Comparison of ENCODE assay signal across 10 cellular contexts in genomic region chr1:42172394-42173133, GRCh38. TPM values are rescaled to one million over a fixed set of nuclear protein-coding genes. Genes with fewer than 3 reads are reported as not detected.
DNase-seq lines count a peak whose midpoint lies in the region; ATAC-seq and TF ChIP-seq lines count a peak whose summit lies in the region.
"Had no signal": no experiment of that assay in that cellular context is flagged by ENCODE, and none has a peak within 500 bp of the region (broad histone marks: within the 10 kb centered on the region; RNA-seq: fewer than 3 reads in every experiment).

No MANE protein-coding gene starts in this region.

- CTCF ChIA-PET in activated CD4-positive, alpha-beta memory T cell treated with anti-CD3 and anti-CD28 coated beads, Interleukin-2, amount 10 ng/mL, durations not matched to agents 7 days and 5 days (lab: Charles Lee): interaction anchor here (0.9 to 2.6 kb wide), 24 partner anchors 9 to 657 kb away, joined by 3 to 20 read pairs (median 6); partner anchors contain the start of genes GUCA2A and HIVEP3

- ATAC-seq in lower lobe of right lung: peak; percentile 6 to 13
- ATAC-seq in stimulated activated naive CD8-positive, alpha-beta T cell treated with anti-CD3 and anti-CD28 coated beads, Interleukin-15, amount 100 ng/mL, for 72 hours: peak; percentile 22
- ATAC-seq in GM18517 (IDR thresholded peaks at IDR 0.05; ENCODE audit: unreplicated experiment): no peak

- H3K36me3 Mint-ChIP-seq in endothelial cell (ENCODE audit: low read depth, unreplicated experiment) (peaks cover 1% of the 10 kb centered on the region), CD14-positive monocyte (peaks cover 4 to 6% of the 10 kb centered on the region in 2 donors)
- no peaks in the 10 kb centered on the region for H3K36me3 Mint-ChIP-seq in activated CD4-positive, alpha-beta memory T cell treated with anti-CD3 and anti-CD28 coated beads, Interleukin-2, amount 10 ng/mL, durations not matched to agents 7 days and 5 days (ENCODE audit: low read depth)

- H3K4me3 ChIP-seq in lower lobe of right lung: no peak overlapping the region

- H3K4me1 ChIP-seq in lower lobe of right lung: peaks cover 47% of the 10 kb centered on the region

- no peaks in the 10 kb centered on the region for H3K9me3 Mint-ChIP-seq in endothelial cell (ENCODE audit: unreplicated experiment)
- H3K9me3 Mint-ChIP-seq in stimulated activated naive CD8-positive, alpha-beta T cell treated with anti-CD3 and anti-CD28 coated beads, Interleukin-15, amount 100 ng/mL, for 72 hours: no peaks in the 10 kb centered on the region
- peaks cover 0 to 3% (median 0%) of the 10 kb centered on the region in 7 donors for H3K9me3 Mint-ChIP-seq in CD14-positive monocyte
- H3K9me3 Mint-ChIP-seq in activated CD4-positive, alpha-beta memory T cell treated with anti-CD3 and anti-CD28 coated beads, Interleukin-2, amount 10 ng/mL, durations not matched to agents 7 days and 5 days: no peaks in the 10 kb centered on the region
- H3K9me3 Mint-ChIP-seq: activated B cell treated with CpG ODN at 0.5 μM for 24 hours; central memory CD8-positive, alpha-beta T cell had no signal

- TF ChIP-seq CTCF in endothelial cell (IDR thresholded peaks at IDR 0.05; ENCODE audit: unreplicated experiment): no peak
- no peak for TF ChIP-seq CTCF in lower lobe of right lung (IDR thresholded peaks at IDR 0.05)
- TF ChIP-seq CTCF in CD14-positive monocyte (IDR thresholded peaks at IDR 0.05): no peak

- H3K4me3 Mint-ChIP-seq in endothelial cell (ENCODE audit: unreplicated experiment): no peak overlapping the region
- no peak overlapping the region for H3K4me3 Mint-ChIP-seq in stimulated activated naive CD8-positive, alpha-beta T cell treated with anti-CD3 and anti-CD28 coated beads, Interleukin-15, amount 100 ng/mL, for 72 hours
- H3K4me3 Mint-ChIP-seq in CD14-positive monocyte: no peak overlapping the region
- no peak overlapping the region for H3K4me3 Mint-ChIP-seq in activated CD4-positive, alpha-beta memory T cell treated with anti-CD3 and anti-CD28 coated beads, Interleukin-2, amount 10 ng/mL, durations not matched to agents 7 days and 5 days
- H3K4me3 Mint-ChIP-seq: activated B cell treated with CpG ODN at 0.5 μM for 24 hours; central memory CD8-positive, alpha-beta T cell had no signal

- POLR2A ChIA-PET in activated CD4-positive, alpha-beta memory T cell treated with anti-CD3 and anti-CD28 coated beads, Interleukin-2, amount 10 ng/mL, durations not matched to agents 7 days and 5 days (lab: Charles Lee): no interaction called here

- H3K27me3 Mint-ChIP-seq in endothelial cell (ENCODE audit: unreplicated experiment) (peaks cover 11% of the 10 kb centered on the region), CD14-positive monocyte (ENCODE audit: low read depth in 3 of 3) (peaks cover 0 to 2% (median 1%) of the 10 kb centered on the region in 3 donors)
- H3K27me3 Mint-ChIP-seq in stimulated activated naive CD8-positive, alpha-beta T cell treated with anti-CD3 and anti-CD28 coated beads, Interleukin-15, amount 100 ng/mL, for 72 hours: no peaks in the 10 kb centered on the region
- no peaks in the 10 kb centered on the region for H3K27me3 Mint-ChIP-seq in activated CD4-positive, alpha-beta memory T cell treated with anti-CD3 and anti-CD28 coated beads, Interleukin-2, amount 10 ng/mL, durations not matched to agents 7 days and 5 days
- H3K27me3 Mint-ChIP-seq: activated B cell treated with CpG ODN at 0.5 μM for 24 hours; central memory CD8-positive, alpha-beta T cell had no signal

- H3K4me1 Mint-ChIP-seq in endothelial cell (ENCODE audit: unreplicated experiment) (peaks cover 20% of the 10 kb centered on the region), CD14-positive monocyte (peaks cover 11% of the 10 kb centered on the region)
- peaks cover 15% of the 10 kb centered on the region for H3K4me1 Mint-ChIP-seq in stimulated activated naive CD8-positive, alpha-beta T cell treated with anti-CD3 and anti-CD28 coated beads, Interleukin-15, amount 100 ng/mL, for 72 hours
- no peaks in the 10 kb centered on the region for H3K4me1 Mint-ChIP-seq in activated CD4-positive, alpha-beta memory T cell treated with anti-CD3 and anti-CD28 coated beads, Interleukin-2, amount 10 ng/mL, durations not matched to agents 7 days and 5 days
- H3K4me1 Mint-ChIP-seq: activated B cell treated with CpG ODN at 0.5 μM for 24 hours had no signal

- H3K27ac Mint-ChIP-seq in endothelial cell (ENCODE audit: unreplicated experiment): peak overlapping the region; percentile 77
- H3K27ac Mint-ChIP-seq in stimulated activated naive CD8-positive, alpha-beta T cell treated with anti-CD3 and anti-CD28 coated beads, Interleukin-15, amount 100 ng/mL, for 72 hours: peak overlapping the region in 1 of 2 donors; percentile 77
- peak overlapping the region in 1 of 7 donors; percentile 31 for H3K27ac Mint-ChIP-seq in CD14-positive monocyte
- no peak overlapping the region for H3K27ac Mint-ChIP-seq in activated CD4-positive, alpha-beta memory T cell treated with anti-CD3 and anti-CD28 coated beads, Interleukin-2, amount 10 ng/mL, durations not matched to agents 7 days and 5 days
- H3K27ac Mint-ChIP-seq: activated B cell treated with CpG ODN at 0.5 μM for 24 hours had no signal

- H3K27ac ChIP-seq in lower lobe of right lung: peak overlapping the region; percentile 63

- H3K36me3 ChIP-seq in lower lobe of right lung: no peaks in the 10 kb centered on the region

- H3K9me3 ChIP-seq in lower lobe of right lung: no peaks in the 10 kb centered on the region

- no peaks in the 10 kb centered on the region for H3K27me3 ChIP-seq in lower lobe of right lung (ENCODE audit: low read depth)

- DNase-seq in endothelial cell (ENCODE audit: low spot score): no peak
- no peak for DNase-seq in lower lobe of right lung
- no peak for DNase-seq in stimulated activated naive CD8-positive, alpha-beta T cell treated with anti-CD3 and anti-CD28 coated beads, Interleukin-15, amount 100 ng/mL, for 72 hours
- no peak for DNase-seq in SW480 (ENCODE audit: low spot score)
- no peak for DNase-seq in CD14-positive monocyte (ENCODE audit: low spot score)
- DNase-seq in activated CD4-positive, alpha-beta memory T cell treated with anti-CD3 and anti-CD28 coated beads, Interleukin-2, amount 10 ng/mL, durations not matched to agents 7 days and 5 days: no peak

- intact Hi-C loops in lower lobe of right lung (cut with DNase I): no loop called here
- intact Hi-C loops in CD14-positive monocyte (cut with micrococcal nuclease): loop anchor here (2.0 to 10.0 kb wide), 2 partner anchors 598 kb away; no protein-coding TSS in a partner anchor

TF ChIP-seq in PFSK-1, 5 proteins besides CTCF, POLR2A, EP300 and RAD21:
- TF ChIP-seq TAF1 (IDR thresholded peaks at IDR 0.05; ENCODE audit: borderline replicate concordance, insufficient read depth, low read length) (no peak), FOXP2 (optimal IDR thresholded peaks at IDR 0.05; ENCODE audit: borderline replicate concordance, extremely low read depth, extremely low read length, insufficient read depth) (peak; percentile 71), POLR2AphosphoS5 (IDR thresholded peaks at IDR 0.05; ENCODE audit: low read depth, low read length) (no peak), SIN3A (IDR thresholded peaks at IDR 0.05; ENCODE audit: borderline replicate concordance, insufficient read depth, low read length) (no peak), REST (IDR thresholded peaks at IDR 0.05; ENCODE audit: insufficient read depth in 1 of 2, low read depth in 2 of 2, low read length in 2 of 2) (no peak)
TF ChIP-seq in PFSK-1: peak in this region for 1.

RNA-seq across cellular contexts. Expression of gene GUCA2A, which starts 8.0 kb away (rescaled TPM):
- polyA plus RNA-seq in PFSK-1 (2012; ENCODE audit: insufficient read length, low read depth): not detected
- not detected for total RNA-seq in endothelial cell (ENCODE audit: unreplicated experiment)
- total RNA-seq in lower lobe of right lung: not detected
- polyA plus RNA-seq in CD14-positive monocyte: not detected
- not detected for total RNA-seq in activated CD4-positive, alpha-beta memory T cell treated with anti-CD3 and anti-CD28 coated beads, Interleukin-2, amount 10 ng/mL, durations not matched to agents 7 days and 5 days
- total RNA-seq: activated B cell treated with CpG ODN at 0.5 μM for 24 hours had no signal

RNA-seq across cellular contexts. Expression of gene GUCA2B, which starts 19.4 kb away (rescaled TPM):
- not detected for polyA plus RNA-seq in PFSK-1 (2012; ENCODE audit: insufficient read length, low read depth)
- total RNA-seq in endothelial cell (ENCODE audit: unreplicated experiment) (not detected), lower lobe of right lung (not detected)
- not detected for polyA plus RNA-seq in CD14-positive monocyte
- total RNA-seq in activated CD4-positive, alpha-beta memory T cell treated with anti-CD3 and anti-CD28 coated beads, Interleukin-2, amount 10 ng/mL, durations not matched to agents 7 days and 5 days: not detected
- total RNA-seq: activated B cell treated with CpG ODN at 0.5 μM for 24 hours had no signal
